In genomic region chr17:28041844-28042656, GRCh38 we compare ENCODE assay signal across 8 cellular contexts. TPM values are rescaled to one million over a fixed set of nuclear protein-coding genes. Genes with fewer than 3 reads are reported as not detected.
DNase-seq lines count a peak whose midpoint lies in the region; ATAC-seq and TF ChIP-seq lines count a peak whose summit lies in the region.

No MANE protein-coding gene starts in this region.

- no peak for TF ChIP-seq CTCF in astrocyte of the cerebellum (IDR thresholded peaks at IDR 0.05; ENCODE audit: low read depth, low read length, missing control alignments)
- TF ChIP-seq CTCF in thoracic aorta (IDR thresholded peaks at IDR 0.05), result no peak

- H3K27ac ChIP-seq in layer of hippocampus (ENCODE audit: low read depth, low read length), result peak overlapping the region; percentile 2
- H3K27ac ChIP-seq in thoracic aorta, result peak overlapping the region; percentile 60 to 67

- ATAC-seq in HG03439 (IDR thresholded peaks at IDR 0.05; ENCODE audit: unreplicated experiment) (peak; percentile 14), thoracic aorta (ENCODE audit: insufficient number of reproducible peaks, low FRiP score, low read depth) (no peak)

- H3K36me3 ChIP-seq in thoracic aorta, result no peaks in the 10 kb centered on the region

- H3K4me3 ChIP-seq in astrocyte of the cerebellum (ENCODE audit: low read depth, low read length) (peak overlapping the region; percentile 67), thoracic aorta (peak overlapping the region; percentile 88)

- in situ Hi-C loops in astrocyte of the cerebellum (cut with HindIII; ENCODE audit: low sequenced_read_pairs), result no loop called here

- peak; percentile 14 for DNase-seq in NCI-H748 treated with DMSO at 0.1 percent for 48 hours (lab: John Stamatoyannopoulos, UW)
- DNase-seq in NCI-H748 (lab: John Stamatoyannopoulos, UW; ENCODE audit: unreplicated experiment), result no peak
- DNase-seq in astrocyte of the cerebellum (ENCODE audit: low read depth), result no peak
- no peak for DNase-seq in thoracic aorta (ENCODE audit: low spot score)
- no peak for DNase-seq in NCI-H2171 treated with DMSO at 0.1 percent for 48 hours (lab: John Stamatoyannopoulos, UW)
- DNase-seq in stimulated activated CD4-positive, alpha-beta T cell treated with anti-CD3 and anti-CD28 coated beads, Interleukin-15, amount 100 ng/mL, for 24 hours, result no peak

- H3K9me3 ChIP-seq in thoracic aorta, result no peaks in the 10 kb centered on the region

- no peaks in the 10 kb centered on the region for H3K27me3 ChIP-seq in layer of hippocampus (ENCODE audit: control insufficient read depth, insufficient read depth, low read length)
- H3K27me3 ChIP-seq in thoracic aorta (replicated peaks; ENCODE audit: insufficient read depth), result no peaks in the 10 kb centered on the region

- peaks cover 36 to 43% of the 10 kb centered on the region in 2 donors for H3K4me1 ChIP-seq in thoracic aorta (ENCODE audit: control insufficient read depth in 1 of 2, low read depth in 2 of 2)

RNA-seq across cellular contexts. Expression of gene NLK, which starts 0.4 kb away (rescaled TPM):
- 10 to 100 TPM; 10.3 to 23.0 TPM for total RNA-seq in thoracic aorta
